In genomic region chr10:92327445-92328433, GRCh38 we compare ENCODE assay signal across 1 cellular context.
TF ChIP-seq lines count a peak whose summit lies in the region.

No MANE protein-coding gene starts in this region.

TF ChIP-seq in HepG2, 621 proteins besides CTCF, POLR2A, EP300 and RAD21 (continued from another document and continues in another):
- no peak for TF ChIP-seq ZNF280B (CRISPR knock-in tag; IDR thresholded peaks at IDR 0.05; ENCODE audit: borderline replicate concordance)
- TF ChIP-seq ZNF160 (CRISPR knock-in tag; IDR thresholded peaks at IDR 0.05) = no peak
- no peak for TF ChIP-seq BORCS8-MEF2B (CRISPR knock-in tag; IDR thresholded peaks at IDR 0.05)
- TF ChIP-seq ATAD3A (CRISPR knock-in tag; IDR thresholded peaks at IDR 0.05) = no peak
- no peak for TF ChIP-seq ZNF335 (CRISPR knock-in tag; IDR thresholded peaks at IDR 0.05)
- TF ChIP-seq GPBP1L1 (CRISPR knock-in tag; IDR thresholded peaks at IDR 0.05) = no peak
- TF ChIP-seq FOXP1 (IDR thresholded peaks at IDR 0.05) = no peak
- peak; percentile 26; the same call in 1 of the 2 replicates for TF ChIP-seq FOXP1 (CRISPR knock-in tag; IDR thresholded peaks at IDR 0.05)
- TF ChIP-seq ZNF350 (CRISPR knock-in tag; IDR thresholded peaks at IDR 0.05; ENCODE audit: borderline replicate concordance, low read depth) = no peak
- TF ChIP-seq FOXA3 (CRISPR knock-in tag; IDR thresholded peaks at IDR 0.05) = peak; percentile 50; the same call in 1 of the 2 replicates
- no peak for TF ChIP-seq NFE2L1 (CRISPR knock-in tag; IDR thresholded peaks at IDR 0.05; ENCODE audit: borderline replicate concordance)
- TF ChIP-seq ZNF562 (CRISPR knock-in tag; IDR thresholded peaks at IDR 0.05; ENCODE audit: borderline replicate concordance) = no peak
- no peak for TF ChIP-seq ZNF841 (CRISPR knock-in tag; IDR thresholded peaks at IDR 0.05; ENCODE audit: borderline replicate concordance)
- peak in 1 of 2 experiments; percentile 93; a peak in 2 of 4 replicates for TF ChIP-seq ATF4 (CRISPR knock-in tag; IDR thresholded peaks at IDR 0.05)
- TF ChIP-seq ZNF746 (CRISPR knock-in tag; IDR thresholded peaks at IDR 0.05) = no peak
- TF ChIP-seq ZFP41 (CRISPR knock-in tag; IDR thresholded peaks at IDR 0.05; ENCODE audit: borderline replicate concordance) = no peak
- no peak for TF ChIP-seq MTF2 (CRISPR knock-in tag; IDR thresholded peaks at IDR 0.05; ENCODE audit: borderline replicate concordance)
- no peak for TF ChIP-seq ZNF788 (CRISPR knock-in tag; IDR thresholded peaks at IDR 0.05; ENCODE audit: borderline replicate concordance)
- TF ChIP-seq ZNF292 (CRISPR knock-in tag; IDR thresholded peaks at IDR 0.05; ENCODE audit: borderline replicate concordance, low read depth) = no peak
- TF ChIP-seq MAFF (IDR thresholded peaks at IDR 0.05; ENCODE audit: low read depth, low read length) = 0 out of 2 replicates have a peak, but pooled peaks have one; percentile 11
- peak; percentile 53 for TF ChIP-seq ARID5B (CRISPR knock-in tag; IDR thresholded peaks at IDR 0.05)
- TF ChIP-seq ZNF687 (CRISPR knock-in tag; IDR thresholded peaks at IDR 0.05) = no peak
- TF ChIP-seq DRAP1 (CRISPR knock-in tag; IDR thresholded peaks at IDR 0.05) = no peak
- TF ChIP-seq ZBED4 (CRISPR knock-in tag; IDR thresholded peaks at IDR 0.05; ENCODE audit: borderline replicate concordance) = no peak
- TF ChIP-seq PHF21A (CRISPR knock-in tag; IDR thresholded peaks at IDR 0.05) = no peak
- TF ChIP-seq PCBP1 (IDR thresholded peaks at IDR 0.05; ENCODE audit: borderline replicate concordance, low read depth, low read length) = no peak
- TF ChIP-seq FOXC1 (CRISPR knock-in tag; IDR thresholded peaks at IDR 0.05; ENCODE audit: borderline replicate concordance) = no peak
- no peak for TF ChIP-seq SRSF9 (IDR thresholded peaks at IDR 0.05; ENCODE audit: borderline replicate concordance, insufficient read depth, low read depth, low read length, poor library complexity, severe bottlenecking)
- no peak for TF ChIP-seq ZNF484 (CRISPR knock-in tag; IDR thresholded peaks at IDR 0.05; ENCODE audit: borderline replicate concordance, low read depth)
- TF ChIP-seq FOSL1 (CRISPR knock-in tag; IDR thresholded peaks at IDR 0.05; ENCODE audit: borderline replicate concordance) = no peak
- TF ChIP-seq IKZF4 (CRISPR knock-in tag; IDR thresholded peaks at IDR 0.05; ENCODE audit: borderline replicate concordance, low read depth, not compliant biosample characterization) = no peak
- TF ChIP-seq ZNF513 (CRISPR knock-in tag; conservative IDR thresholded peaks at IDR 0.05) = no peak
- TF ChIP-seq ZNF326 (CRISPR knock-in tag; IDR thresholded peaks at IDR 0.05; ENCODE audit: borderline replicate concordance) = no peak
- TF ChIP-seq ZNF691 (CRISPR knock-in tag; IDR thresholded peaks at IDR 0.05; ENCODE audit: borderline replicate concordance, low read depth) = no peak
- TF ChIP-seq HOXA9 (CRISPR knock-in tag; IDR thresholded peaks at IDR 0.05; ENCODE audit: borderline replicate concordance) = no peak
- no peak for TF ChIP-seq FOXK2 (IDR thresholded peaks at IDR 0.05)
- no peak for TF ChIP-seq FOXJ3 (CRISPR knock-in tag; IDR thresholded peaks at IDR 0.05; ENCODE audit: borderline replicate concordance)
- TF ChIP-seq ZNF546 (CRISPR knock-in tag; conservative IDR thresholded peaks at IDR 0.05) = no peak
- no peak for TF ChIP-seq GPN1 (CRISPR knock-in tag; IDR thresholded peaks at IDR 0.05; ENCODE audit: borderline replicate concordance)
- TF ChIP-seq HMG20B (CRISPR knock-in tag; conservative IDR thresholded peaks at IDR 0.05) = no peak
- no peak for TF ChIP-seq PTBP1 (IDR thresholded peaks at IDR 0.05; ENCODE audit: low read depth, low read length, poor library complexity, severe bottlenecking)
- TF ChIP-seq PRMT3 (CRISPR knock-in tag; IDR thresholded peaks at IDR 0.05; ENCODE audit: borderline replicate concordance, low read depth) = no peak
- no peak for TF ChIP-seq ZNF768 (CRISPR knock-in tag; IDR thresholded peaks at IDR 0.05)
- TF ChIP-seq PITX1 (CRISPR knock-in tag; IDR thresholded peaks at IDR 0.05) = no peak
- TF ChIP-seq HDAC6 (IDR thresholded peaks at IDR 0.05; ENCODE audit: low read depth, low read length) = no peak
